Comparison of ENCODE assay signal across 7 cellular contexts in genomic region chr1:227847046-227847445, GRCh38. TPM values are rescaled to one million over a fixed set of nuclear protein-coding genes. Genes with fewer than 3 reads are reported as not detected.
"Had no signal": no experiment of that assay in that cellular context is flagged by ENCODE, and none has a peak within 500 bp of the region (broad histone marks: within the 10 kb centered on the region; RNA-seq: fewer than 3 reads in every experiment).

No MANE protein-coding gene starts in this region.

RNA-seq across cellular contexts. Expression of gene PRSS38, which starts 31.6 kb away (rescaled TPM):
- total RNA-seq: GM23248, GM23338, H1, H4, H7, H9, HFFc6 had no signal
- polyA plus RNA-seq: GM23248, GM23338, H1 had no signal
